ENCODE assay signal across 17 cellular contexts in the genomic region with DNA sequence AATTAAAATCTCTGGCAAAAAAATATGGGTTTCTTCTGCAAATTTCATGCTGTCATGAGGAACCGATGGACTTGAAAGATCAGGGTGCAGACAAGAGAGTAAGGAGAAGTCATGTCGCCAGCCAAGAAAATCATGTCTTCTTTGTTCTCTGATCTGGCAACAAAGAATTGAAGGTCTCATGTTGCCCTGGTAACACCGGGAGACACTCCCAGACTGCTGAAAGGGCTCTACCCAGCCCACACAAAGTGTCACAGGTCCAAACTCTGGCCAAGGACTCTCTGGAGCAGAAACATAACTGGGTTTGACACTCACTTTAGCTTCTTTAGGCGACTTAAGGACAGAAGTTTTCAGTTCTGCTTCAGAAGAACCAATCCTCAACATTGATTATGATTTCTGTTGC. TPM values are rescaled to one million over a fixed set of nuclear protein-coding genes. Genes with fewer than 3 reads are reported as not detected.
A peak's percentile ranks its signal among the peaks of the same experiment; 100 is the strongest.
DNase-seq lines count a peak whose midpoint lies in the region; ATAC-seq and TF ChIP-seq lines count a peak whose summit lies in the region.
"Had no signal": no experiment of that assay in that cellular context is flagged by ENCODE, and none has a peak within 500 bp of the region (broad histone marks: within the 10 kb centered on the region; RNA-seq: fewer than 3 reads in every experiment).

No MANE protein-coding gene starts in this region.

- no peak overlapping the region for H3K4me3 Mint-ChIP-seq in activated naive CD4-positive, alpha-beta T cell treated with anti-CD3 and anti-CD28 coated beads, Interleukin-2, amount 50 U/mL, for 24 hours
- H3K4me3 Mint-ChIP-seq: activated CD8-positive, alpha-beta T cell treated with anti-CD3 and anti-CD28 coated beads for 36 hours had no signal

- no peaks in the 10 kb centered on the region for H3K27me3 Mint-ChIP-seq in activated naive CD4-positive, alpha-beta T cell treated with anti-CD3 and anti-CD28 coated beads, Interleukin-2, amount 50 U/mL, for 24 hours
- H3K27me3 Mint-ChIP-seq: activated CD8-positive, alpha-beta T cell treated with anti-CD3 and anti-CD28 coated beads for 36 hours had no signal

- in situ Hi-C loops in transverse colon (cut with MboI; ENCODE audit: low pct_ligation_motif_present in 1 of 4, low pct_unique_long_range_greater_than_20kb in 1 of 4, low sequenced_read_pairs in 3 of 4): loop anchor here in 2 of 4 donors (10.0 kb wide), 2 partner anchors 70 to 80 kb away; no protein-coding TSS in a partner anchor

- no peak for DNase-seq in activated naive CD4-positive, alpha-beta T cell treated with Interleukin-2 at 50 U/mL for 16 hours
- peak; percentile 61 for DNase-seq in NCI-H748 (lab: John Stamatoyannopoulos, UW; ENCODE audit: unreplicated experiment)
- DNase-seq in left colon: peak; percentile 31 to 56
- peak; percentile 22 for DNase-seq in transverse colon
- no peak for DNase-seq in left cardiac atrium
- no peak for DNase-seq in stimulated activated naive CD8-positive, alpha-beta T cell treated with anti-CD3 and anti-CD28 coated beads, Interleukin-15, Interleukin-2, amounts not matched to agents 100 U/mL and 50 U/mL, for 24 hours
- DNase-seq: activated CD8-positive, alpha-beta T cell treated with anti-CD3 and anti-CD28 coated beads for 36 hours; activated effector memory CD4-positive, alpha-beta T cell treated with anti-CD3 and anti-CD28 coated beads, Interleukin-2, amount 50 U/mL, for 16 hours; AML-193; body of pancreas; dorsolateral prefrontal cortex; mammary epithelial cell; SHP77 had no signal

- H3K36me3 ChIP-seq in transverse colon: no peaks in the 10 kb centered on the region
- H3K36me3 ChIP-seq: prostate gland, tibial nerve had no signal

- peak overlapping the region; percentile 61 to 80 (median 69) for H3K27ac ChIP-seq in transverse colon
- H3K27ac ChIP-seq: body of pancreas, dorsolateral prefrontal cortex, prostate gland, tibial nerve had no signal

- peak overlapping the region; percentile 39 for H3K27ac Mint-ChIP-seq in activated naive CD4-positive, alpha-beta T cell treated with anti-CD3 and anti-CD28 coated beads, Interleukin-2, amount 50 U/mL, for 24 hours

- H3K27me3 ChIP-seq in transverse colon: no peaks in the 10 kb centered on the region
- H3K27me3 ChIP-seq: body of pancreas, tibial nerve had no signal

- 45 to 61% methylated on average over 2 to 4 of the region's 4 CpGs for WGBS in transverse colon (ENCODE audit: low coverage in 1 of 2), 2 donors

- TF ChIP-seq POLR2A in transverse colon (IDR thresholded peaks at IDR 0.05): no peak

- peak; percentile 63 for ATAC-seq in left colon
- no peak for ATAC-seq in HG03432 (IDR thresholded peaks at IDR 0.05; ENCODE audit: unreplicated experiment)
- no peak for ATAC-seq in left cardiac atrium
- ATAC-seq in stimulated activated naive CD8-positive, alpha-beta T cell treated with anti-CD3 and anti-CD28 coated beads, Interleukin-15, Interleukin-2, amounts not matched to agents 100 U/mL and 50 U/mL, for 24 hours: no peak
- ATAC-seq: activated CD8-positive, alpha-beta T cell treated with anti-CD3 and anti-CD28 coated beads for 36 hours; body of pancreas had no signal

- TF ChIP-seq CTCF in transverse colon (IDR thresholded peaks at IDR 0.05): no peak

- intact Hi-C loops in left colon (cut with DNase I, micrococcal nuclease) (no loop called here), transverse colon (cut with DNase I; ENCODE audit: low total_unique reads) (no loop called here), left cardiac atrium (cut with DNase I) (loop anchor here in 1 of 2 donors (5.0 kb wide), 1 partner anchor 78 kb away; no protein-coding TSS in a partner anchor)

- H3K4me1 Mint-ChIP-seq in activated naive CD4-positive, alpha-beta T cell treated with anti-CD3 and anti-CD28 coated beads, Interleukin-2, amount 50 U/mL, for 24 hours: peaks cover 24% of the 10 kb centered on the region

- H3K36me3 Mint-ChIP-seq in activated naive CD4-positive, alpha-beta T cell treated with anti-CD3 and anti-CD28 coated beads, Interleukin-2, amount 50 U/mL, for 24 hours: peaks cover 1% of the 10 kb centered on the region

- no peak for TF ChIP-seq EP300 in transverse colon (IDR thresholded peaks at IDR 0.05; ENCODE audit: low read depth)

- H3K9me3 ChIP-seq in transverse colon: no peaks in the 10 kb centered on the region
- H3K9me3 ChIP-seq: body of pancreas, prostate gland, tibial nerve had no signal

- no peak overlapping the region for H3K4me3 ChIP-seq in transverse colon
- H3K4me3 ChIP-seq: body of pancreas, dorsolateral prefrontal cortex, prostate gland, tibial nerve had no signal

- peaks cover 0 to 36% (median 12%) of the 10 kb centered on the region in 4 donors for H3K4me1 ChIP-seq in transverse colon
- H3K4me1 ChIP-seq: body of pancreas, prostate gland, tibial nerve had no signal

- H3K9me3 Mint-ChIP-seq in activated naive CD4-positive, alpha-beta T cell treated with anti-CD3 and anti-CD28 coated beads, Interleukin-2, amount 50 U/mL, for 24 hours: no peaks in the 10 kb centered on the region
- H3K9me3 Mint-ChIP-seq: activated CD8-positive, alpha-beta T cell treated with anti-CD3 and anti-CD28 coated beads for 36 hours had no signal

RNA-seq across cellular contexts. Expression of gene SIDT1, which starts 42.8 kb away (rescaled TPM):
- 10 to 100 TPM; 50.8 to 65.7 TPM for total RNA-seq in left colon
- 100 to 1,000 TPM in 1 of 4 donors, 10 to 100 TPM in 3; 35.6 to 134 (median 83.4) TPM for total RNA-seq in transverse colon
- under 1 TPM; 0.71 to 0.79 TPM for total RNA-seq in left cardiac atrium
- total RNA-seq: mammary epithelial cell had no signal

Comparison
In these comparisons a context has a peak if more than half of its experiments do, and no peak if none do; other contexts are left out.
1. DNase-seq: peak in NCI-H748 (single experiment), left colon (2 of 2) and transverse colon (single experiment); none in activated naive CD4-positive, alpha-beta T cell treated with Interleukin-2 at 50 U/mL for 16 hours (single experiment), left cardiac atrium (single experiment) and stimulated activated naive CD8-positive, alpha-beta T cell treated with anti-CD3 and anti-CD28 coated beads, Interleukin-15, Interleukin-2, amounts not matched to agents 100 U/mL and 50 U/mL, for 24 hours (single experiment).
2. RNA of gene SIDT1, which starts 42.8 kb away (total RNA-seq): 35.6 to 134 TPM in transverse colon and 50.8 to 65.7 TPM in left colon; 0.71 to 0.79 TPM in left cardiac atrium; every median in the first group is over 10 times any median in the second.